Comparison of ENCODE assay signal across 8 cellular contexts in the genomic region with DNA sequence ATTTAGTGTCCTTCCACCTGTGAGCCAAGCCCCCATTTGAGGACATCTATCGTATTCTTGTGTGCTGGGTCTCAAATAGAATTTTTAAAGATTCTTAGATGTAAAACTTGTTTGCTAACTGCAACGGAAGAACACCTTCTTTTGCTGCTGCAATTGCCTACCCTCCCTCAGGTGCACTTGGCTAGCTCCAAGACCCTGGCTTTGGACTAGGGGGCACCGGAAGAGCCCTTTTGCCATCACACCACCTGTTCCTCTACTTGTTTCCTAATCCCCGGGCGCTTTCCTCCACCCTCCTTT. TPM values are rescaled to one million over a fixed set of nuclear protein-coding genes. Genes with fewer than 3 reads are reported as not detected.
A peak's percentile ranks its signal among the peaks of the same experiment; 100 is the strongest.
DNase-seq lines count a peak whose midpoint lies in the region; FAIRE-seq and TF ChIP-seq lines count a peak whose summit lies in the region.

No MANE protein-coding gene starts in this region.

- no peak overlapping the region for H3K9ac ChIP-seq in keratinocyte (ENCODE audit: control insufficient read depth, extremely low read depth, insufficient read depth, low read length)

- H3K9me3 ChIP-seq in cardiac muscle cell (ENCODE audit: low read depth): no peaks in the 10 kb centered on the region
- no peaks in the 10 kb centered on the region for H3K9me3 ChIP-seq in right atrium auricular region
- no peaks in the 10 kb centered on the region for H3K9me3 ChIP-seq in keratinocyte (ENCODE audit: control insufficient read depth, low read depth, low read length)
- H3K9me3 ChIP-seq in transverse colon: no peaks in the 10 kb centered on the region

- intact Hi-C loops in activated T-helper 1 cell treated with anti-CD3 and anti-CD28 coated beads, Interleukin-12 subunit alpha, Interleukin-12 subunit beta, Interleukin-2, Interleukin-4 antibody, amounts not matched to agents 30 ng/mL and 10 ng/mL and 1 ng/mL, durations not matched to agents 14 hours and 24 hours and 36 hours (cut with micrococcal nuclease): loop anchor here (10.0 kb wide), 1 partner anchor 394 kb away; the partner anchor contains the start of gene SFN
- intact Hi-C loops in transverse colon (cut with DNase I; ENCODE audit: low total_unique reads): no loop called here

- no peak overlapping the region for H3K27ac Mint-ChIP-seq in activated T-helper 1 cell treated with anti-CD3 and anti-CD28 coated beads, Interleukin-12 subunit alpha, Interleukin-12 subunit beta, Interleukin-2, Interleukin-4 antibody, amounts not matched to agents 30 ng/mL and 10 ng/mL and 1 ng/mL, durations not matched to agents 14 hours and 24 hours and 36 hours

- no peak for DNase-seq in cardiac muscle cell (ENCODE audit: low read depth in 1 of 2, low spot score in 1 of 2)
- DNase-seq in right atrium auricular region (ENCODE audit: low spot score): no peak
- DNase-seq in activated T-helper 1 cell treated with anti-CD3 and anti-CD28 coated beads, Interleukin-12 subunit alpha, Interleukin-12 subunit beta, Interleukin-2, Interleukin-4 antibody, amounts not matched to agents 30 ng/mL and 10 ng/mL and 1 ng/mL, durations not matched to agents 14 hours and 24 hours and 36 hours (ENCODE audit: low spot score): no peak
- DNase-seq in keratinocyte (ENCODE audit: low read depth, low spot score): no peak
- DNase-seq in transverse colon: no peak
- DNase-seq in iPS-NIHi7 (ENCODE audit: extremely low spot score): no peak
- DNase-seq in SW480 (ENCODE audit: low spot score): no peak
- DNase-seq in cerebellar nuclear complex (lab: John Stamatoyannopoulos, UW): no peak

- H3K27me3 Mint-ChIP-seq in activated T-helper 1 cell treated with anti-CD3 and anti-CD28 coated beads, Interleukin-12 subunit alpha, Interleukin-12 subunit beta, Interleukin-2, Interleukin-4 antibody, amounts not matched to agents 30 ng/mL and 10 ng/mL and 1 ng/mL, durations not matched to agents 14 hours and 24 hours and 36 hours (ENCODE audit: insufficient read depth): no peaks in the 10 kb centered on the region

- peak overlapping the region; percentile 85 for H3K4me2 ChIP-seq in keratinocyte (ENCODE audit: control insufficient read depth, extremely low read depth, insufficient read depth, low read depth, low read length)

- no peak for TF ChIP-seq POLR2A in transverse colon (IDR thresholded peaks at IDR 0.05)

- peaks cover 16% of the 10 kb centered on the region for H4K20me1 ChIP-seq in keratinocyte (ENCODE audit: control insufficient read depth, extremely low read depth, insufficient read depth, low read length)

- FAIRE-seq in keratinocyte (lab: Jason Lieb, UNC): no peak

- dilution Hi-C loops in keratinocyte (cut with MboI; ENCODE audit: extremely low pct_ligation_motif_present, low sequenced_read_pairs): no loop called here

- H3K4me1 Mint-ChIP-seq in activated T-helper 1 cell treated with anti-CD3 and anti-CD28 coated beads, Interleukin-12 subunit alpha, Interleukin-12 subunit beta, Interleukin-2, Interleukin-4 antibody, amounts not matched to agents 30 ng/mL and 10 ng/mL and 1 ng/mL, durations not matched to agents 14 hours and 24 hours and 36 hours (ENCODE audit: low read depth): peaks cover 48% of the 10 kb centered on the region

- peak overlapping the region; percentile 93 for H3K4me3 Mint-ChIP-seq in activated T-helper 1 cell treated with anti-CD3 and anti-CD28 coated beads, Interleukin-12 subunit alpha, Interleukin-12 subunit beta, Interleukin-2, Interleukin-4 antibody, amounts not matched to agents 30 ng/mL and 10 ng/mL and 1 ng/mL, durations not matched to agents 14 hours and 24 hours and 36 hours

- H3K27ac ChIP-seq in cardiac muscle cell (no peak overlapping the region), right atrium auricular region (no peak overlapping the region), keratinocyte (ENCODE audit: control insufficient read depth, insufficient read depth, low read length) (peak overlapping the region; percentile 16), transverse colon (peak overlapping the region; percentile 41 to 100 (median 99))

- H3K9me3 Mint-ChIP-seq in activated T-helper 1 cell treated with anti-CD3 and anti-CD28 coated beads, Interleukin-12 subunit alpha, Interleukin-12 subunit beta, Interleukin-2, Interleukin-4 antibody, amounts not matched to agents 30 ng/mL and 10 ng/mL and 1 ng/mL, durations not matched to agents 14 hours and 24 hours and 36 hours: no peaks in the 10 kb centered on the region

- in situ Hi-C loops in transverse colon (cut with MboI; ENCODE audit: low pct_ligation_motif_present in 1 of 4, low pct_unique_long_range_greater_than_20kb in 1 of 4, low sequenced_read_pairs in 3 of 4): no loop called here

- H3K27me3 ChIP-seq in cardiac muscle cell (no peaks in the 10 kb centered on the region), right atrium auricular region (no peaks in the 10 kb centered on the region), keratinocyte (ENCODE audit: control insufficient read depth, extremely low read depth, insufficient read depth, low read length) (no peaks in the 10 kb centered on the region), transverse colon (no peaks in the 10 kb centered on the region)

- peaks cover 30% of the 10 kb centered on the region for H3K36me3 ChIP-seq in cardiac muscle cell
- peaks cover 30% of the 10 kb centered on the region for H3K36me3 ChIP-seq in right atrium auricular region
- peaks cover 25 to 30% of the 10 kb centered on the region in 2 experiments for H3K36me3 ChIP-seq in keratinocyte (ENCODE audit: control insufficient read depth in 2 of 2, extremely low read depth in 1 of 2, insufficient read depth in 2 of 2, low read length in 2 of 2)
- peaks cover 0 to 31% (median 9%) of the 10 kb centered on the region in 4 donors for H3K36me3 ChIP-seq in transverse colon

- 0 to 11% methylated on average over 2 to 5 of the region's 5 CpGs for WGBS in transverse colon (ENCODE audit: low coverage in 1 of 2), 2 donors

- H3K36me3 Mint-ChIP-seq in activated T-helper 1 cell treated with anti-CD3 and anti-CD28 coated beads, Interleukin-12 subunit alpha, Interleukin-12 subunit beta, Interleukin-2, Interleukin-4 antibody, amounts not matched to agents 30 ng/mL and 10 ng/mL and 1 ng/mL, durations not matched to agents 14 hours and 24 hours and 36 hours (ENCODE audit: low read depth): peaks cover 46% of the 10 kb centered on the region

- no peak for TF ChIP-seq CTCF in cardiac muscle cell (IDR thresholded peaks at IDR 0.05; ENCODE audit: low read depth, low read length)
- TF ChIP-seq CTCF in right atrium auricular region (IDR thresholded peaks at IDR 0.05): no peak
- TF ChIP-seq CTCF in keratinocyte (optimal IDR thresholded peaks at IDR 0.05 in 1 of 3, IDR thresholded peaks at IDR 0.05 in 1 of 3, conservative IDR thresholded peaks at IDR 0.05 in 1 of 3; ENCODE audit: extremely low read depth in 1 of 3, insufficient read depth in 2 of 3, low read length in 3 of 3): no peak
- no peak for TF ChIP-seq CTCF in transverse colon (IDR thresholded peaks at IDR 0.05)

- H3K4me3 ChIP-seq in cardiac muscle cell (peak overlapping the region; percentile 97), right atrium auricular region (peak overlapping the region in 1 of 2 donors; percentile 98), keratinocyte (ENCODE audit: control insufficient read depth in 2 of 3, extremely low read depth in 1 of 3, insufficient read depth in 2 of 3, low read depth in 1 of 3, low read length in 3 of 3) (peak overlapping the region in 1 of 3 experiments; percentile 68), transverse colon (peak overlapping the region in 2 of 4 donors; percentile 87 to 99)

- H3K9me1 ChIP-seq in keratinocyte (ENCODE audit: control insufficient read depth, extremely low read depth, insufficient read depth, low read length): peaks cover 3% of the 10 kb centered on the region

- peaks cover 15% of the 10 kb centered on the region for H3K79me2 ChIP-seq in keratinocyte (ENCODE audit: control insufficient read depth, insufficient read depth, low read length)

- TF ChIP-seq EP300 in transverse colon (IDR thresholded peaks at IDR 0.05; ENCODE audit: low read depth): no peak

- no peak overlapping the region for H2AFZ ChIP-seq in keratinocyte (ENCODE audit: control insufficient read depth, low read length)

- H3K4me1 ChIP-seq in cardiac muscle cell (ENCODE audit: low read depth) (peaks cover 6% of the 10 kb centered on the region), right atrium auricular region (peaks cover 0 to 29% of the 10 kb centered on the region in 2 donors), keratinocyte (ENCODE audit: control insufficient read depth, extremely low read depth, insufficient read depth, low read length) (peaks cover 51% of the 10 kb centered on the region), transverse colon (peaks cover 13 to 55% (median 41%) of the 10 kb centered on the region in 4 donors)

RNA-seq across cellular contexts. Expression of gene HMGN2, which starts 1.1 kb away (rescaled TPM):
- total RNA-seq in cardiac muscle cell (417 and 533 TPM in 2 replicates), right atrium auricular region (100 to 1,000 TPM in 1 of 2 donors, 10 to 100 TPM in 1; 76.9 to 142 TPM), transverse colon (100 to 1,000 TPM in 3 of 4 donors, 10 to 100 TPM in 1; 58.7 to 194 (median 165) TPM)
- polyA plus RNA-seq in cardiac muscle cell (792 and 1,191 TPM in 2 replicates), keratinocyte (38.5 to 222 TPM (median 130 TPM) in 3 replicates)
- 492 and 496 TPM in 2 replicates for total RNA-seq in activated T-helper 1 cell treated with anti-CD3 and anti-CD28 coated beads, Interleukin-12 subunit alpha, Interleukin-12 subunit beta, Interleukin-2, Interleukin-4 antibody, amounts not matched to agents 30 ng/mL and 10 ng/mL and 1 ng/mL, durations not matched to agents 14 hours and 24 hours and 36 hours
- polyA plus RNA-seq in keratinocyte (2011; ENCODE audit: low read depth): 28.8 TPM
- 90.7 and 132 TPM in 2 replicates for polyA plus RNA-seq in keratinocyte (2011; cell fraction: cytosol; rRNA removed)
- polyA plus RNA-seq in keratinocyte (2011; cell fraction: nucleus; rRNA removed): 47.0 and 59.5 TPM in 2 replicates
- 113 and 220 TPM in 2 replicates for polyA plus RNA-seq in keratinocyte (2012; ENCODE audit: low replicate concordance)
- 12.7 to 64.4 TPM (median 19.5 TPM) in 3 replicates for polyA minus RNA-seq in keratinocyte
- 25.9 TPM for polyA minus RNA-seq in keratinocyte (2011; cell fraction: cytosol; rRNA and poly(A)+ RNA removed)
- 5.9 and 12.9 TPM in 2 replicates for polyA minus RNA-seq in keratinocyte (2011; cell fraction: nucleus; rRNA and poly(A)+ RNA removed)

RNA-seq across cellular contexts. Expression of gene DHDDS, which starts 39.0 kb away (rescaled TPM):
- 48.7 and 51.1 TPM in 2 replicates for total RNA-seq in cardiac muscle cell
- 41.7 and 46.8 TPM in 2 replicates for polyA plus RNA-seq in cardiac muscle cell
- total RNA-seq in right atrium auricular region: 10 to 100 TPM; 24.2 to 33.3 TPM
- total RNA-seq in activated T-helper 1 cell treated with anti-CD3 and anti-CD28 coated beads, Interleukin-12 subunit alpha, Interleukin-12 subunit beta, Interleukin-2, Interleukin-4 antibody, amounts not matched to agents 30 ng/mL and 10 ng/mL and 1 ng/mL, durations not matched to agents 14 hours and 24 hours and 36 hours: 58.4 and 60.9 TPM in 2 replicates
- 39.5 to 56.5 TPM (median 41.2 TPM) in 3 replicates for polyA plus RNA-seq in keratinocyte
- 37.9 TPM for polyA plus RNA-seq in keratinocyte (2011; ENCODE audit: low read depth)
- 31.3 and 36.1 TPM in 2 replicates for polyA plus RNA-seq in keratinocyte (2011; cell fraction: cytosol; rRNA removed)
- polyA plus RNA-seq in keratinocyte (2011; cell fraction: nucleus; rRNA removed): 74.9 and 81.9 TPM in 2 replicates
- polyA plus RNA-seq in keratinocyte (2012; ENCODE audit: low replicate concordance): 28.7 and 41.6 TPM in 2 replicates
- polyA minus RNA-seq in keratinocyte: 33.5 to 46.8 TPM (median 39.8 TPM) in 3 replicates
- 33.0 TPM for polyA minus RNA-seq in keratinocyte (2011; cell fraction: cytosol; rRNA and poly(A)+ RNA removed)
- 27.5 and 48.2 TPM in 2 replicates for polyA minus RNA-seq in keratinocyte (2011; cell fraction: nucleus; rRNA and poly(A)+ RNA removed)
- total RNA-seq in transverse colon: 100 to 1,000 TPM in 3 of 4 donors, 10 to 100 TPM in 1; 83.4 to 204 (median 131) TPM

RNA-seq across cellular contexts. Expression of gene RPS6KA1, which starts 58.4 kb away (rescaled TPM):
- total RNA-seq in cardiac muscle cell (32.4 and 46.2 TPM in 2 replicates), right atrium auricular region (1 to 10 TPM; 1.8 to 6.9 TPM), transverse colon (100 to 1,000 TPM; 153 to 202 (median 174) TPM)
- polyA plus RNA-seq in cardiac muscle cell (22.6 and 26.9 TPM in 2 replicates), keratinocyte (65.9 to 82.9 TPM (median 73.8 TPM) in 3 replicates)
- total RNA-seq in activated T-helper 1 cell treated with anti-CD3 and anti-CD28 coated beads, Interleukin-12 subunit alpha, Interleukin-12 subunit beta, Interleukin-2, Interleukin-4 antibody, amounts not matched to agents 30 ng/mL and 10 ng/mL and 1 ng/mL, durations not matched to agents 14 hours and 24 hours and 36 hours: 324 and 331 TPM in 2 replicates
- polyA plus RNA-seq in keratinocyte (2011; ENCODE audit: low read depth): 22.2 TPM
- polyA plus RNA-seq in keratinocyte (2011; cell fraction: cytosol; rRNA removed): 60.8 and 81.6 TPM in 2 replicates
- 63.6 and 79.7 TPM in 2 replicates for polyA plus RNA-seq in keratinocyte (2011; cell fraction: nucleus; rRNA removed)
- polyA plus RNA-seq in keratinocyte (2012; ENCODE audit: low replicate concordance): 46.3 and 93.2 TPM in 2 replicates
- polyA minus RNA-seq in keratinocyte: 112 to 260 TPM (median 115 TPM) in 3 replicates
- polyA minus RNA-seq in keratinocyte (2011; cell fraction: cytosol; rRNA and poly(A)+ RNA removed): 137 TPM
- polyA minus RNA-seq in keratinocyte (2011; cell fraction: nucleus; rRNA and poly(A)+ RNA removed): 71.3 and 74.2 TPM in 2 replicates

Comparison
In these comparisons a context has a peak if more than half of its experiments do, and no peak if none do; other contexts are left out.
1. H3K27ac ChIP-seq: peak in keratinocyte (single experiment) and transverse colon (4 of 4); none in cardiac muscle cell (single experiment) and right atrium auricular region (0 of 2).